14 cellular contexts compared by ENCODE assay signal in the genomic region with DNA sequence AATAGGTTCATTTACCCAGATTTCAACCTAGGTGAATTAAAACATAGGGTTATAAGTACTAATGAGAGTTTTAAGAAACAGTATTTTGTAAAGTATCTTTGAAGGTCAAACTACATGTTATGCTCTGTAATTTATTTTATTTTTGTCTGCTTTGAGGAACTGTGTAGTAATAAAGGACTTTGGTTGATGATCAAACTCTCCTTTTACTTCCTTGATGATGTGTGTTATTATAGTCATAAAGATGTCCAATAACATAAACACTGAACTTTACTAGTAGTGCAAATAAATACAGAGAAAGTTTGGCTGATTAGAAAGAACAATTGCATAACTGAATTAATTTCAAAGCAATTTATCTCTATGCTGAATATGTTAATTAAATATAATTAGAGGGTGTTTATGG. TPM values are rescaled to one million over a fixed set of nuclear protein-coding genes. Genes with fewer than 3 reads are reported as not detected.
"Had no signal": no experiment of that assay in that cellular context is flagged by ENCODE, and none has a peak within 500 bp of the region (broad histone marks: within the 10 kb centered on the region; RNA-seq: fewer than 3 reads in every experiment).

No MANE protein-coding gene starts in this region.

- H3K9me3 ChIP-seq: upper lobe of right lung, vagina had no signal

- H3K4me1 ChIP-seq: upper lobe of right lung had no signal

- ATAC-seq: left lobe of liver; natural killer cell; right cardiac atrium; stimulated activated effector memory CD8-positive, alpha-beta T cell treated with anti-CD3 and anti-CD28 coated beads, Interleukin-12 subunit alpha, Interleukin-12 subunit beta, amount 100 ng/mL, for 72 hours; upper lobe of right lung had no signal

- H3K4me3 ChIP-seq: tibial nerve, upper lobe of right lung, vagina had no signal

- H3K27ac ChIP-seq: upper lobe of right lung, vagina had no signal

- H3K36me3 ChIP-seq: tibial nerve, upper lobe of right lung, vagina had no signal

- DNase-seq: foreskin melanocyte; head of caudate nucleus; hippocampal formation; kidney glomerular epithelial cell; mammary epithelial cell; natural killer cell; right cardiac atrium; stimulated activated CD4-positive, alpha-beta T cell treated with anti-CD3 and anti-CD28 coated beads, Interleukin-4, amount 100 ng/mL, for 1 hour; stimulated activated CD8-positive, alpha-beta memory T cell treated with anti-CD3 and anti-CD28 coated beads, Interleukin-4, amount 100 ng/mL, for 48 hours; upper lobe of right lung had no signal

- H3K27me3 ChIP-seq: tibial nerve, upper lobe of right lung, vagina had no signal

RNA-seq across cellular contexts. Expression of gene GULP1, which starts 6.3 kb away (rescaled TPM):
- total RNA-seq: natural killer cell had no signal
